In the genomic region with DNA sequence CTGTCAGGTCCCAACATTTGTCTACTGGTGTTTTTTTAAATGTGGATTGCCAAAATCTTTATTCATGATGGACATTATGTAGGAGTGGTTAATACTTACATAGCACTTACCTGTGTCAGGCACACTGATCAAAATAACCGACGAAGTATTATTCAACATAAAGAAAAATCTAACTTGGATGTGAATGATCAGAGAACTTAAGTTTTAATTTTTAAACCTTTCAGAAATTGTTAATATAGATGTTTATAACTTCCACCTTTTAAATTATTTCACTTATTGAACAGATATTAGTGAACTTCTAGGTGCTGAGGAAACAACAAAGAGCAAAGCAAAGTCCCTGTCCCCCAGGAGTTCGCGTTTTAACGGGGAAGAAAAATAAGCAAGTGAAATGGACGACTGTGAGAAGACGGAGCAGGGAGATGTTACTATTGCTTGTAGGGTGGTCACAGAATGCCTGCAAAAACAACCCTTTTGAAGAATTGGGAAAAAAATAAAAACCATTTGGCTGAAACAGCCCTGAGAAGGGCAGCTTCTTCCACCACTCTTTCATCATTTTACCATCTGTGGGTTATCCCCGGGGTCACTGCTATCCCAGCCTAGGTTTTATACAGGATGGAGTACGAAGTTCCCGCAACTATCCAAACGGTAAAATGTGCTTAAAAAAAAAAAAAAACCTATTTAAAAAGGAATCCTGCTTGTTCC, we compare ENCODE assay signal across 8 cellular contexts. TPM values are rescaled to one million over a fixed set of nuclear protein-coding genes. Genes with fewer than 3 reads are reported as not detected.
DNase-seq lines count a peak whose midpoint lies in the region; ATAC-seq, FAIRE-seq and TF ChIP-seq lines count a peak whose summit lies in the region.

No MANE protein-coding gene starts in this region.

- peak overlapping the region; percentile 57 for H3K4me3 ChIP-seq in Jurkat, Clone E6-1 (ENCODE audit: low read length)
- H3K4me3 ChIP-seq in mesodermal cell (ENCODE audit: extremely low read depth, insufficient read depth, low read length, poor library complexity, severe bottlenecking), result peak overlapping the region; percentile 48

- WGBS in mesodermal cell (ENCODE audit: insufficient coverage in 2 of 2), 2 experiments, result 8 to 13% methylated on average over 7 of the region's 11 CpGs

- no peak for ATAC-seq in central memory CD8-positive, alpha-beta T cell (replicated peaks; ENCODE audit: extremely low read depth, poor library complexity, severe bottlenecking)
- ATAC-seq in HG03108 (IDR thresholded peaks at IDR 0.05; ENCODE audit: unreplicated experiment), result no peak

- peak overlapping the region; percentile 82 for H3K4me3 Mint-ChIP-seq in central memory CD8-positive, alpha-beta T cell

- peak; percentile 52 for FAIRE-seq in GM12891 (lab: Jason Lieb, UNC)

- no peak for DNase-seq in GM12891 (ENCODE audit: insufficient read length, low spot score)
- no peak for DNase-seq in Jurkat, Clone E6-1 (ENCODE audit: low read depth, low spot score)
- no peak for DNase-seq in central memory CD8-positive, alpha-beta T cell (ENCODE audit: low spot score in 2 of 2)
- DNase-seq in islet precursor cell, result no peak
- no peak for DNase-seq in mucosa of gallbladder (ENCODE audit: low spot score)
- no peak for DNase-seq in stimulated activated CD4-positive, alpha-beta T cell treated with anti-CD3 and anti-CD28 coated beads, Interleukin-4, amount 100 ng/mL, for 24 hours

- TF ChIP-seq POLR2A in GM12891 (IDR thresholded peaks at IDR 0.05; ENCODE audit: low read depth, low read length), result no peak

- H3K27me3 Mint-ChIP-seq in central memory CD8-positive, alpha-beta T cell, result no peaks in the 10 kb centered on the region

- peaks cover 20% of the 10 kb centered on the region for H3K4me1 Mint-ChIP-seq in central memory CD8-positive, alpha-beta T cell

- H3K9me3 ChIP-seq in mesodermal cell (ENCODE audit: control insufficient read depth, low read length), result no peaks in the 10 kb centered on the region

- H3K27ac ChIP-seq in mesodermal cell (ENCODE audit: low read depth, low read length, severe bottlenecking), result no peak overlapping the region

- peaks cover 9% of the 10 kb centered on the region for H3K4me1 ChIP-seq in mesodermal cell (ENCODE audit: control insufficient read depth, insufficient read depth, low read length, poor library complexity, severe bottlenecking)

- H3K36me3 ChIP-seq in mesodermal cell (ENCODE audit: control insufficient read depth, insufficient read depth, low read length), result no peaks in the 10 kb centered on the region

- H3K27ac Mint-ChIP-seq in central memory CD8-positive, alpha-beta T cell (ENCODE audit: low read depth), result peak overlapping the region; percentile 9

- H3K9me3 Mint-ChIP-seq in central memory CD8-positive, alpha-beta T cell, result no peaks in the 10 kb centered on the region

- H3K36me3 Mint-ChIP-seq in central memory CD8-positive, alpha-beta T cell (ENCODE audit: insufficient read depth), result peaks cover 6% of the 10 kb centered on the region

TF ChIP-seq in GM12891, 5 proteins besides CTCF, POLR2A, EP300 and RAD21:
- no peak for TF ChIP-seq SPI1 (IDR thresholded peaks at IDR 0.05; ENCODE audit: low read depth, low read length)
- TF ChIP-seq TAF1 (IDR thresholded peaks at IDR 0.05; ENCODE audit: low read depth, low read length), result no peak
- no peak for TF ChIP-seq PAX5 (IDR thresholded peaks at IDR 0.05; ENCODE audit: insufficient read depth, low read length, severe bottlenecking)
- TF ChIP-seq POLR2AphosphoS5 (IDR thresholded peaks at IDR 0.05; ENCODE audit: low read depth, low read length), result no peak
- no peak for TF ChIP-seq POU2F2 (IDR thresholded peaks at IDR 0.05; ENCODE audit: low read depth, low read length)

RNA-seq across cellular contexts. Expression of a gene that starts 0.9 kb away (rescaled TPM):
- 5.9 TPM for polyA plus RNA-seq in GM12891 (2012; ENCODE audit: low read depth, missing spikeins)
- polyA plus RNA-seq in Jurkat, Clone E6-1 (2012; ENCODE audit: insufficient read depth, insufficient read length), result 11.8 TPM
- 8.6 TPM for polyA plus RNA-seq in mesodermal cell (2013, experiment 1 of 2)
- polyA plus RNA-seq in mesodermal cell (2013, experiment 2 of 2), result 7.8 TPM
- total RNA-seq in mucosa of gallbladder, result 28.1 TPM
